ENCODE assay signal across 18 cellular contexts in genomic region chr12:118023461-118023860, GRCh38. TPM values are rescaled to one million over a fixed set of nuclear protein-coding genes. Genes with fewer than 3 reads are reported as not detected.
"Had no signal": no experiment of that assay in that cellular context is flagged by ENCODE, and none has a peak within 500 bp of the region (broad histone marks: within the 10 kb centered on the region; RNA-seq: fewer than 3 reads in every experiment).

No MANE protein-coding gene starts in this region.

- ATAC-seq: effector memory CD8-positive, alpha-beta T cell; gastroesophageal sphincter; lower lobe of right lung; right lobe of liver; stimulated activated naive CD8-positive, alpha-beta T cell treated with anti-CD3 and anti-CD28 coated beads, Interleukin-15, amount 100 ng/mL, for 72 hours had no signal

- H3K4me3 ChIP-seq: esophagus squamous epithelium, gastroesophageal sphincter, left ventricle myocardium inferior, lower lobe of right lung, prostate gland, right lobe of liver had no signal

- H3K27ac ChIP-seq: epithelial cell of prostate, esophagus squamous epithelium, gastroesophageal sphincter, left ventricle myocardium inferior, lower lobe of right lung, parathyroid adenoma, prostate gland, right lobe of liver had no signal

- DNase-seq: effector memory CD8-positive, alpha-beta T cell; esophagus squamous epithelium; foreskin fibroblast; immature natural killer cell; left ventricle myocardium inferior; lower lobe of right lung; mesenchymal stem cell; naive B cell; right lobe of liver; stimulated activated CD4-positive, alpha-beta T cell treated with anti-CD3 and anti-CD28 coated beads, Interleukin-15, amount 100 ng/mL, for 24 hours; stimulated activated CD4-positive, alpha-beta T cell treated with anti-CD3 and anti-CD28 coated beads, Interleukin-1b, Interleukin-23, amount 100 ng/mL, for 48 hours; stimulated activated CD4-positive, alpha-beta T cell treated with anti-CD3 and anti-CD28 coated beads, Interleukin-4, amount 100 ng/mL, for 24 hours; stimulated activated naive B cell treated with anti-CD40 and anti-IgM and Interleukin-4, amounts not matched to agents 10 μg/mL and 1 μg/mL and 100 μg/mL, for 72 hours; stimulated activated naive CD8-positive, alpha-beta T cell treated with anti-CD3 and anti-CD28 coated beads, Interleukin-15, amount 100 ng/mL, for 72 hours had no signal

- H3K27me3 ChIP-seq: esophagus squamous epithelium, gastroesophageal sphincter, right lobe of liver had no signal

RNA-seq across cellular contexts. Expression of gene KSR2, which starts 54.7 kb away (rescaled TPM):
- total RNA-seq: left ventricle myocardium inferior had no signal
